In the genomic region with DNA sequence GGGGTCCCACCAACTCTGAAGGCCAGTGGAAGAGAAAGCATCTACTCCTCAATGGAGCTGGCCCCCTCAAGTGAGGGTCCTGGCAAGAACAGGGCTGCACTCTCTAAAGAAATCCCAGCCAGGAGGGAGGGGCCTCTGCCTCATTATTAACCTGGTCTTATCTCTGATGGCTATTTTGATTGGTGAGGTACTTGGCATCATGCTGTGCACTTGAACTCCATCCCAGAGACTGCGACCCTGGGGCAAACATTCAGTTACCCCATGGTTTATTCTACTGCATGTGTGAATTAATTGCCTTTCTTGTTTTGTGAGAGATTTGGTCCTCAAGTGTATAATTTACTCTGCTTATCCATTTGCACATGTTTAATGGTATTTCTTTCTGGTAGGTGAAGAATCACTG, we compare ENCODE assay signal across 7 cellular contexts.
"Had no signal": no experiment of that assay in that cellular context is flagged by ENCODE, and none has a peak within 500 bp of the region (broad histone marks: within the 10 kb centered on the region; RNA-seq: fewer than 3 reads in every experiment).

No MANE protein-coding gene starts in this region.

- H3K9me3 Mint-ChIP-seq: activated naive CD8-positive, alpha-beta T cell treated with anti-CD3 and anti-CD28 coated beads, Interleukin-2, amount 10 ng/mL, durations not matched to agents 7 days and 5 days; T-helper 1 cell treated with Interleukin-12 subunit alpha and Interleukin-12 subunit beta and Interleukin-4 antibody, amounts not matched to agents 30 μg/mL and 1 μg/mL, for 36 hours had no signal

- H3K4me3 Mint-ChIP-seq: activated CD8-positive, alpha-beta T cell treated with anti-CD3 and anti-CD28 coated beads, Interleukin-2, amount 10 ng/mL, durations not matched to agents 7 days and 5 days; activated naive CD8-positive, alpha-beta T cell treated with anti-CD3 and anti-CD28 coated beads, Interleukin-2, amount 10 ng/mL, durations not matched to agents 7 days and 5 days; T-helper 1 cell treated with Interleukin-12 subunit alpha and Interleukin-12 subunit beta and Interleukin-4 antibody, amounts not matched to agents 30 μg/mL and 1 μg/mL, for 36 hours had no signal

- H3K4me1 ChIP-seq: adrenal gland, breast epithelium had no signal

- H3K4me2 ChIP-seq: PC-9 had no signal

- ATAC-seq: activated CD4-positive, CD25-positive, alpha-beta regulatory T cell treated with anti-CD3 and anti-CD28 coated beads, Interleukin-2, amount 50 U/mL, for 24 hours had no signal

- H3K27ac ChIP-seq: adrenal gland, breast epithelium, PC-9 had no signal

- H3K9me3 ChIP-seq: adrenal gland, breast epithelium had no signal

- H3K36me3 ChIP-seq: adrenal gland, breast epithelium had no signal

- H2AFZ ChIP-seq: PC-9 had no signal

- H3K4me3 ChIP-seq: adrenal gland, breast epithelium, PC-9 had no signal

- H3K27ac Mint-ChIP-seq: activated CD8-positive, alpha-beta T cell treated with anti-CD3 and anti-CD28 coated beads, Interleukin-2, amount 10 ng/mL, durations not matched to agents 7 days and 5 days; activated naive CD8-positive, alpha-beta T cell treated with anti-CD3 and anti-CD28 coated beads, Interleukin-2, amount 10 ng/mL, durations not matched to agents 7 days and 5 days; T-helper 1 cell treated with Interleukin-12 subunit alpha and Interleukin-12 subunit beta and Interleukin-4 antibody, amounts not matched to agents 30 μg/mL and 1 μg/mL, for 36 hours had no signal

- H3K36me3 Mint-ChIP-seq: activated naive CD8-positive, alpha-beta T cell treated with anti-CD3 and anti-CD28 coated beads, Interleukin-2, amount 10 ng/mL, durations not matched to agents 7 days and 5 days had no signal
